Comparison of ENCODE assay signal across 8 cellular contexts in the genomic region with DNA sequence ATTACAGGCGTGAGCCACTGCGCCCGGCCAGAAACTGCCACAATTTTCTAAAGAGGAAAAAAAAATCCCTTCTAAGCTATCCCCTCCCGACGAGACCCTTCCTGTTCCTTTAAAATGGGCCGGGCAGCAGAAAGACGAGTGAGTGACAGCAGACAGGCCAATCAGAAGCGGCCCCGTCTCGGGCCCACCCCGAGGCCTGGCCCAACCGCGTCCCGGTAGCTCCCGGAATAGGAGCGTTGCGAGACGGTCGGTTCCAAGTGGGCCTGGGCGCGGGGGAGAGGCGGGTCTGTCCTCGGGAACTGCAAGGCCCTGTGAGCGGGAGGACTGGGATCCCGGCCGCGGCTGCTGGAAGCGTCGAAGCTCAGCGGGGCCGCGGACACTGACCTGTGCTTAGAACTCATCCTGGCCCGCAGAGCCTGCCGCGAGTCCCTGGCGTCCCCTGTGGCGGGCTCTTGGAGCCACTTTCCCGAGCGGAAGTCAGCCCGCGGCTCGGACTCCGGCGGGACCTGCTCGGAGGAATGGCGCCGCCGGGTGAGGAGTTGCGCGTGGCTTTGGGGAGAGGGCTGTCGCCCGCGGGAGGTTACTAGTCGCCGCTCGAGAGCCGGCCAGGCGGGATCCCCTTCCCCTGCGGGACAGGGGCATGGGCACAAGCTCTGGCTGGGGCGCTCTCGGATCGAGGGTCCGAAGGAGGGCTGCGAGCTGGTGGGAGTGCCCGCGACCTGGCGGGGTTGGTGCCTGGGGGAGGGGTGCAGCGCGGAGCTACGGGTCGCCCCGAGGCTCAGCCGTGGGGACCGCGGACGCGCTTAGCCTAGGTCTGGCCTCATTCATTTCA. TPM values are rescaled to one million over a fixed set of nuclear protein-coding genes. Genes with fewer than 3 reads are reported as not detected.
DNase-seq lines count a peak whose midpoint lies in the region; ATAC-seq and TF ChIP-seq lines count a peak whose summit lies in the region.

A gene (minus strand): TSS at position 710 of the 832 bp plus-strand sequence.
A gene (plus strand): TSS at position 492 of the 832 bp plus-strand sequence. CDS start 27 bp downstream, at position 519.

- no peaks in the 10 kb centered on the region for H3K9me3 Mint-ChIP-seq in activated T-helper 2 cell treated with anti-CD3 and anti-CD28 coated beads, Interferon-gamma antibody, Interleukin-2, Interleukin-4, amounts not matched to agents 10 μg/mL and 5 μg/mL and 100 μg/mL, durations not matched to agents 14 hours and 24 hours and 36 hours
- no peaks in the 10 kb centered on the region for H3K9me3 Mint-ChIP-seq in naive thymus-derived CD8-positive, alpha-beta T cell
- no peaks in the 10 kb centered on the region for H3K9me3 Mint-ChIP-seq in stimulated activated naive B cell treated with anti-CD40 and anti-IgM and Interleukin-4, amounts not matched to agents 10 μg/mL and 1 μg/mL and 100 μg/mL, for 72 hours

- H3K4me1 Mint-ChIP-seq in activated T-helper 2 cell treated with anti-CD3 and anti-CD28 coated beads, Interferon-gamma antibody, Interleukin-2, Interleukin-4, amounts not matched to agents 10 μg/mL and 5 μg/mL and 100 μg/mL, durations not matched to agents 14 hours and 24 hours and 36 hours (ENCODE audit: low read depth) = peaks cover 31% of the 10 kb centered on the region
- H3K4me1 Mint-ChIP-seq in naive thymus-derived CD8-positive, alpha-beta T cell = peaks cover 24 to 46% (median 45%) of the 10 kb centered on the region in 4 donors
- H3K4me1 Mint-ChIP-seq in stimulated activated naive B cell treated with anti-CD40 and anti-IgM and Interleukin-4, amounts not matched to agents 10 μg/mL and 1 μg/mL and 100 μg/mL, for 72 hours = peaks cover 25 to 44% of the 10 kb centered on the region in 2 donors

- peak within 1 kb of the TSS; percentile 95 for H3K4me3 ChIP-seq in LNCaP clone FGC (ENCODE audit: low read depth, low read length)
- peak within 1 kb of the TSS; percentile 80 for H3K4me3 ChIP-seq in fibroblast of mammary gland (ENCODE audit: control insufficient read depth, low read depth, low read length)

- peaks cover 8% of the 10 kb centered on the region for H3K27me3 Mint-ChIP-seq in activated T-helper 2 cell treated with anti-CD3 and anti-CD28 coated beads, Interferon-gamma antibody, Interleukin-2, Interleukin-4, amounts not matched to agents 10 μg/mL and 5 μg/mL and 100 μg/mL, durations not matched to agents 14 hours and 24 hours and 36 hours (ENCODE audit: low read depth)
- peaks cover 0 to 2% (median 0%) of the 10 kb centered on the region in 5 donors for H3K27me3 Mint-ChIP-seq in naive thymus-derived CD8-positive, alpha-beta T cell
- no peaks in the 10 kb centered on the region for H3K27me3 Mint-ChIP-seq in stimulated activated naive B cell treated with anti-CD40 and anti-IgM and Interleukin-4, amounts not matched to agents 10 μg/mL and 1 μg/mL and 100 μg/mL, for 72 hours

- peaks cover 16% of the 10 kb centered on the region for H3K36me3 Mint-ChIP-seq in activated T-helper 2 cell treated with anti-CD3 and anti-CD28 coated beads, Interferon-gamma antibody, Interleukin-2, Interleukin-4, amounts not matched to agents 10 μg/mL and 5 μg/mL and 100 μg/mL, durations not matched to agents 14 hours and 24 hours and 36 hours (ENCODE audit: low read depth)
- peaks cover 0 to 21% (median 0%) of the 10 kb centered on the region in 3 donors for H3K36me3 Mint-ChIP-seq in naive thymus-derived CD8-positive, alpha-beta T cell
- H3K36me3 Mint-ChIP-seq in stimulated activated naive B cell treated with anti-CD40 and anti-IgM and Interleukin-4, amounts not matched to agents 10 μg/mL and 1 μg/mL and 100 μg/mL, for 72 hours = peaks cover 17 to 24% of the 10 kb centered on the region in 2 donors

- ATAC-seq in naive thymus-derived CD8-positive, alpha-beta T cell = peak; percentile 95
- peak; percentile 97 for ATAC-seq in stimulated activated naive B cell treated with anti-CD40 and anti-IgM and Interleukin-4, amounts not matched to agents 10 μg/mL and 1 μg/mL and 100 μg/mL, for 72 hours (replicated peaks)

- POLR2A ChIA-PET in naive thymus-derived CD8-positive, alpha-beta T cell (lab: Charles Lee) = interaction anchor here (0.5 to 3.1 kb wide), 20 partner anchors 10 to 351 kb away, joined by 3 to 24 read pairs (median 6); a partner anchor contains a TSS

- DNase-seq in EL (peak; percentile 98), H4 (ENCODE audit: low spot score) (peak; percentile 93), LNCaP clone FGC (ENCODE audit: low read depth) (peak; percentile 94), RPMI8226 (peak; percentile 97), fibroblast of mammary gland (ENCODE audit: low read depth) (peak; percentile 96)
- DNase-seq in activated T-helper 2 cell treated with anti-CD3 and anti-CD28 coated beads, Interferon-gamma antibody, Interleukin-2, Interleukin-4, amounts not matched to agents 10 μg/mL and 5 μg/mL and 100 μg/mL, durations not matched to agents 14 hours and 24 hours and 36 hours (ENCODE audit: low spot score) = peak; percentile 94
- DNase-seq in naive thymus-derived CD8-positive, alpha-beta T cell = peak; percentile 89 to 97 (median 93)
- DNase-seq in stimulated activated naive B cell treated with anti-CD40 and anti-IgM and Interleukin-4, amounts not matched to agents 10 μg/mL and 1 μg/mL and 100 μg/mL, for 72 hours = peak; percentile 96

- TF ChIP-seq CTCF in LNCaP clone FGC (IDR thresholded peaks at IDR 0.05; ENCODE audit: control insufficient read depth, extremely low read depth, insufficient read depth) (no peak), fibroblast of mammary gland (conservative IDR thresholded peaks at IDR 0.05; ENCODE audit: control insufficient read depth, insufficient read depth, low read depth, low read length) (no peak)

- H3K27ac Mint-ChIP-seq in activated T-helper 2 cell treated with anti-CD3 and anti-CD28 coated beads, Interferon-gamma antibody, Interleukin-2, Interleukin-4, amounts not matched to agents 10 μg/mL and 5 μg/mL and 100 μg/mL, durations not matched to agents 14 hours and 24 hours and 36 hours = peak within 1 kb of the TSS; percentile 98
- H3K27ac Mint-ChIP-seq in naive thymus-derived CD8-positive, alpha-beta T cell = peak within 1 kb of the TSS; percentile 91 to 99 (median 98)
- peak within 1 kb of the TSS; percentile 100 for H3K27ac Mint-ChIP-seq in stimulated activated naive B cell treated with anti-CD40 and anti-IgM and Interleukin-4, amounts not matched to agents 10 μg/mL and 1 μg/mL and 100 μg/mL, for 72 hours

- intact Hi-C loops in activated T-helper 2 cell treated with anti-CD3 and anti-CD28 coated beads, Interferon-gamma antibody, Interleukin-2, Interleukin-4, amounts not matched to agents 10 μg/mL and 5 μg/mL and 100 μg/mL, durations not matched to agents 14 hours and 24 hours and 36 hours (cut with micrococcal nuclease) = loop anchor here (2.0 kb wide), 1 partner anchor 84 kb away; a partner anchor contains a TSS

- H3K4me3 Mint-ChIP-seq in activated T-helper 2 cell treated with anti-CD3 and anti-CD28 coated beads, Interferon-gamma antibody, Interleukin-2, Interleukin-4, amounts not matched to agents 10 μg/mL and 5 μg/mL and 100 μg/mL, durations not matched to agents 14 hours and 24 hours and 36 hours (ENCODE audit: low read depth) = peak within 1 kb of the TSS; percentile 89
- H3K4me3 Mint-ChIP-seq in naive thymus-derived CD8-positive, alpha-beta T cell = peak within 1 kb of the TSS; percentile 95 to 100 (median 98)
- H3K4me3 Mint-ChIP-seq in stimulated activated naive B cell treated with anti-CD40 and anti-IgM and Interleukin-4, amounts not matched to agents 10 μg/mL and 1 μg/mL and 100 μg/mL, for 72 hours = peak within 1 kb of the TSS; percentile 93 to 97

RNA-seq across cellular contexts. Expression of the first gene that starts in this region (rescaled TPM):
- total RNA-seq in H4 (2014; rRNA removed; shearing (Covaris generic)) = 0.72 and 1.2 TPM in 2 replicates
- 1.1 and 1.3 TPM in 2 replicates for total RNA-seq in activated T-helper 2 cell treated with anti-CD3 and anti-CD28 coated beads, Interferon-gamma antibody, Interleukin-2, Interleukin-4, amounts not matched to agents 10 μg/mL and 5 μg/mL and 100 μg/mL, durations not matched to agents 14 hours and 24 hours and 36 hours
- total RNA-seq in naive thymus-derived CD8-positive, alpha-beta T cell = 1 to 10 TPM in 1 of 2 experiments, under 1 TPM in 1; 0.71 to 1.9 TPM
- polyA plus RNA-seq in naive thymus-derived CD8-positive, alpha-beta T cell = 1 to 10 TPM in 1 of 3 donors, under 1 TPM in 2; 0.49 to 2.5 (median 0.66) TPM

RNA-seq across cellular contexts. Expression of the second gene that starts in this region (rescaled TPM):
- total RNA-seq in H4 (2014; rRNA removed; shearing (Covaris generic)) = 380 and 405 TPM in 2 replicates
- 217 and 229 TPM in 2 replicates for total RNA-seq in activated T-helper 2 cell treated with anti-CD3 and anti-CD28 coated beads, Interferon-gamma antibody, Interleukin-2, Interleukin-4, amounts not matched to agents 10 μg/mL and 5 μg/mL and 100 μg/mL, durations not matched to agents 14 hours and 24 hours and 36 hours
- 100 to 1,000 TPM in 1 of 2 experiments, 10 to 100 TPM in 1; 94.4 to 107 TPM for total RNA-seq in naive thymus-derived CD8-positive, alpha-beta T cell
- polyA plus RNA-seq in naive thymus-derived CD8-positive, alpha-beta T cell = 100 to 1,000 TPM; 235 to 239 (median 236) TPM

Comparison
In these comparisons a context has a peak if more than half of its experiments do, and no peak if none do; other contexts are left out.
1. Peak in every context shown above with its lines: DNase-seq, ATAC-seq and H3K4me3 ChIP-seq.